8 cellular contexts compared by ENCODE assay signal in the genomic region with DNA sequence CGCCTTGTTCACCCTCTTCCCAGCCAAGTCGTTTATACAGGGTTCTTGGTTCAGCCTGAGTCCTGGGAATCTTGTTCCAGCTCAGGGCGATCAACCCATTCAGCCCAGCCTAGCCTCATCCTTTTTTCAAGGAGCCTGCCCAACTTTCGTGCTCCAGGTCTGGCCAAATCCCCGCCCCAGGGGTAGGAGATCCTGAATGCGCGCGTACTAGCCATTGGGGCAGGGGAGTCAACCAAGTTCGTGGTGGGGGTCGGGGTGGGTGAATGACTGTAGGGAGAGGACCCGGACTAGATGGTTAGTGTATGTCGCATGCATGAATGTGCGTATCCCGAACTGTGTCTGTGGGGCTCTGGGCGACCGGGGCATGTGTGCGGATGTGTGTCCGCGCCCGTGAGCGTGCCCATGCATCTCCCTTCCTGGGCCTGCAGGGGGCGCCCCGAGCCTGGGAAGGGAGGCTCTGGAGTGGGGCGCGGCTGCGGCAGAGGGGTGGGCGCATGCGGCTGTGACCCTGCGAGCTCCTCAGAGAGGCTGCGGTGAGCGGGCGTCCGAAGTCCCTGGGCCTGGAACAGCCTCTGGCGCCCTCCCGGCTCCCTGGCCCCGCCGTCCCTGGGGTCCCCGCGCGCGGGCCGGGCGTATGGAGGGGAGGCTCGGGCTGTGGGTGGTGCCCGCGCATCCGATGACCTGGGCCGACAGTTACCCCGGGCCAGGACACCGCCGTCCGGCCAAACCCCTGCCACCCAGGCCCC. TPM values are rescaled to one million over a fixed set of nuclear protein-coding genes. Genes with fewer than 3 reads are reported as not detected.
DNase-seq lines count a peak whose midpoint lies in the region; ATAC-seq, FAIRE-seq and TF ChIP-seq lines count a peak whose summit lies in the region.

No MANE protein-coding gene starts in this region.

- H3K23ac ChIP-seq in H1 (ENCODE audit: insufficient read length) = no peak overlapping the region

- no peak overlapping the region for H3K18ac ChIP-seq in H1 (ENCODE audit: extremely low read depth, low read length)

- peaks cover 6 to 16% (median 13%) of the 10 kb centered on the region in 3 donors for H3K4me1 Mint-ChIP-seq in CD8-positive, alpha-beta memory T cell
- H3K4me1 Mint-ChIP-seq in memory B cell = peaks cover 5% of the 10 kb centered on the region

- TF ChIP-seq EP300 in H1 (IDR thresholded peaks at IDR 0.05; ENCODE audit: borderline replicate concordance in 1 of 2, low read depth in 2 of 2, low read length in 2 of 2) = no peak

- TF ChIP-seq POLR2A in H1 (IDR thresholded peaks at IDR 0.05; ENCODE audit: control extremely low read depth in 1 of 2, low read depth in 2 of 2, low read length in 2 of 2) = no peak

- no peaks in the 10 kb centered on the region for H3K9me3 Mint-ChIP-seq in CD8-positive, alpha-beta memory T cell
- no peaks in the 10 kb centered on the region for H3K9me3 Mint-ChIP-seq in memory B cell

- H2BK120ac ChIP-seq in H1 (replicated peaks; ENCODE audit: low read depth, low read length) = no peak overlapping the region

- H3K9ac ChIP-seq in H1 (replicated peaks in 1 of 4; ENCODE audit: extremely low read depth in 1 of 4, low read depth in 3 of 4, low read length in 3 of 4) = no peak overlapping the region

- no peak overlapping the region for H3K27ac ChIP-seq in CD8-positive, alpha-beta memory T cell (ENCODE audit: low read depth, low read length)
- no peak overlapping the region for H3K27ac ChIP-seq in H1 (ENCODE audit: low read depth, low read length)

- no peak overlapping the region for H4K5ac ChIP-seq in H1 (ENCODE audit: insufficient read length, low read depth, low read length)

- H3K56ac ChIP-seq in H1 (replicated peaks; ENCODE audit: insufficient read length, low read depth, low read length) = no peak overlapping the region

- H3K36me3 ChIP-seq in CD8-positive, alpha-beta memory T cell (ENCODE audit: insufficient read depth, low read length) = no peaks in the 10 kb centered on the region
- no peaks in the 10 kb centered on the region for H3K36me3 ChIP-seq in H1 (ENCODE audit: control insufficient read depth in 2 of 4, insufficient read depth in 4 of 4, low read length in 3 of 4)

- H3K4me3 ChIP-seq in CD8-positive, alpha-beta memory T cell (ENCODE audit: low read length) = peak overlapping the region; percentile 62
- H3K4me3 ChIP-seq in H1 (ENCODE audit: extremely low read depth in 1 of 4, insufficient read depth in 2 of 4, low read depth in 3 of 4, low read length in 4 of 4) = peak overlapping the region; percentile 38 to 65 (median 45)

- H3K79me2 ChIP-seq in H1 (ENCODE audit: control insufficient read depth in 1 of 2, insufficient read depth in 2 of 2, low read length in 2 of 2) = no peaks in the 10 kb centered on the region

- H3K14ac ChIP-seq in H1 (ENCODE audit: insufficient read length) = no peak overlapping the region

- 9% methylated on average over 42 of the region's 52 CpGs; no CpG with 5 or more reads in 1 of the 2 experiments for WGBS in H1 (ENCODE audit: extremely low coverage in 1 of 2, insufficient coverage in 1 of 2, insufficient read length in 1 of 2, insufficient replicate concordance in 2 of 2, low coverage in 1 of 2, low lambda C conversion rate in 2 of 2, missing lambda C conversion rate in 1 of 2), 2 experiments

- H3K27me3 Mint-ChIP-seq in CD8-positive, alpha-beta memory T cell = peaks cover 8 to 9% of the 10 kb centered on the region in 2 donors
- H3K27me3 Mint-ChIP-seq in memory B cell = peaks cover 10% of the 10 kb centered on the region

- H3K27me3 ChIP-seq in CD8-positive, alpha-beta memory T cell (ENCODE audit: insufficient read depth, low read length, poor library complexity, severe bottlenecking) = no peaks in the 10 kb centered on the region
- H3K27me3 ChIP-seq in H1 (replicated peaks in 1 of 4; ENCODE audit: control insufficient read depth in 3 of 4, extremely low read depth in 1 of 4, insufficient read depth in 3 of 4, low read length in 3 of 4) = peaks cover 0 to 30% (median 18%) of the 10 kb centered on the region in 4 experiments; a peak in 6 of 7 replicates

- peak overlapping the region; percentile 79 for H2AFZ ChIP-seq in H1 (ENCODE audit: low read length)

- POLR2A ChIA-PET in CD8-positive, alpha-beta memory T cell (lab: Charles Lee) = interaction anchor here (0.7 kb wide), 1 partner anchor 43 kb away, joined by 4 read pairs; no protein-coding TSS in a partner anchor
- POLR2A ChIA-PET in H1 (lab: Charles Lee; ENCODE audit: partially characterized antibody) = interaction anchor here (1.0 to 1.1 kb wide), 2 partner anchors 10 to 26 kb away, joined by 3 read pairs; partner anchors contain the start of gene CCL19

- no peak overlapping the region for H2AK5ac ChIP-seq in H1 (ENCODE audit: low read depth, low read length)

- H3K4me2 ChIP-seq in H1 (ENCODE audit: insufficient read depth in 1 of 2, low read depth in 2 of 2, low read length in 2 of 2) = peak overlapping the region; percentile 62 to 91

- no peaks in the 10 kb centered on the region for H3K9me3 ChIP-seq in CD8-positive, alpha-beta memory T cell (ENCODE audit: low read length)
- H3K9me3 ChIP-seq in H1 (ENCODE audit: insufficient read depth in 2 of 2, low read depth in 1 of 2, low read length in 1 of 2) = no peaks in the 10 kb centered on the region

- no peak overlapping the region for H3K4ac ChIP-seq in H1 (replicated peaks; ENCODE audit: insufficient read length, low read depth, low read length)

- H3K27ac Mint-ChIP-seq in CD8-positive, alpha-beta memory T cell = peak overlapping the region in 2 of 8 donors; percentile 5 to 40
- no peak overlapping the region for H3K27ac Mint-ChIP-seq in memory B cell

- DNase-seq in CD8-positive, alpha-beta memory T cell = peak; percentile 63 to 78 (median 70)
- DNase-seq in NCI-H510A (lab: John Stamatoyannopoulos, UW) (peak; percentile 9), H1 (ENCODE audit: low read depth in 1 of 2, low spot score in 2 of 2) (peak; percentile 36 to 94), memory B cell (ENCODE audit: low spot score in 2 of 2) (peak; percentile 58 to 74), RCC 7860 (ENCODE audit: low spot score) (no peak)
- peak; percentile 62 to 77 (median 65) for DNase-seq in activated CD8-positive, alpha-beta memory T cell treated with anti-CD3 and anti-CD28 coated beads for 48 hours (ENCODE audit: low read depth in 2 of 3, low spot score in 2 of 3)
- peak; percentile 57 to 79 (median 63) for DNase-seq in stimulated activated CD4-positive, alpha-beta T cell treated with anti-CD3 and anti-CD28 coated beads, TNF-alpha, amount 100 ng/mL, for 24 hours (ENCODE audit: low read depth in 3 of 3)

- peaks cover 11% of the 10 kb centered on the region for H3K23me2 ChIP-seq in H1 (ENCODE audit: low read depth, low read length)

- TF ChIP-seq RAD21 in H1 (IDR thresholded peaks at IDR 0.05 in 1 of 2, conservative IDR thresholded peaks at IDR 0.05 in 1 of 2; ENCODE audit: low read depth in 2 of 2, low read length in 2 of 2) = peak; percentile 75 to 82

- no peaks in the 10 kb centered on the region for H3K36me3 Mint-ChIP-seq in CD8-positive, alpha-beta memory T cell
- H3K36me3 Mint-ChIP-seq in memory B cell = no peaks in the 10 kb centered on the region

- H4K8ac ChIP-seq in H1 (ENCODE audit: extremely low read depth, insufficient read depth, low read length) = no peak overlapping the region

- peak; percentile 75 for ATAC-seq in HG02642 (IDR thresholded peaks at IDR 0.05; ENCODE audit: poor library complexity, unreplicated experiment)
- ATAC-seq in memory B cell (ENCODE audit: low read depth) = peak; percentile 79

- CTCF ChIA-PET in CD8-positive, alpha-beta memory T cell (lab: Charles Lee) = interaction anchor here (0.8 to 4.6 kb wide), 12 partner anchors 9 to 81 kb away, joined by 3 to 32 read pairs (median 6); partner anchors contain the start of genes CCL21, DCTN3, GALT and SIGMAR1
- CTCF ChIA-PET in H1 (lab: Charles Lee; ENCODE audit: partially characterized antibody) = interaction anchor here (0.6 to 7.8 kb wide), 40 partner anchors 9 to 985 kb away, joined by 3 to 147 read pairs (median 4); partner anchors contain the start of genes CCL19, CCL21, GALT and SIGMAR1

- H3K4me3 Mint-ChIP-seq in CD8-positive, alpha-beta memory T cell = peak overlapping the region in 6 of 7 donors; percentile 33 to 84 (median 72)
- peak overlapping the region; percentile 74 for H3K4me3 Mint-ChIP-seq in memory B cell

- peak; percentile 89 to 91 (median 91) for TF ChIP-seq CTCF in H1 (IDR thresholded peaks at IDR 0.05; ENCODE audit: control extremely low read depth in 1 of 3, insufficient read depth in 1 of 3, low read depth in 1 of 3, low read length in 3 of 3)

- H4K91ac ChIP-seq in H1 (replicated peaks; ENCODE audit: insufficient read length, low read length) = no peak overlapping the region

- no peaks in the 10 kb centered on the region for H3K79me1 ChIP-seq in H1 (ENCODE audit: low read depth, low read length)

- H2BK15ac ChIP-seq in H1 (ENCODE audit: low read length) = no peak overlapping the region

- H2BK5ac ChIP-seq in H1 (ENCODE audit: low read depth, low read length) = no peak overlapping the region

- H4K20me1 ChIP-seq in H1 (replicated peaks in 1 of 2; ENCODE audit: control insufficient read depth in 1 of 2, insufficient read depth in 2 of 2, low read length in 2 of 2) = no peaks in the 10 kb centered on the region

- H2BK12ac ChIP-seq in H1 (ENCODE audit: low read depth, low read length) = no peak overlapping the region

- FAIRE-seq in H1 (lab: Jason Lieb, UNC) (no peak), RCC 7860 (lab: Jason Lieb, UNC) (no peak)

- H2BK20ac ChIP-seq in H1 (ENCODE audit: low read length) = no peak overlapping the region

- H3K4me1 ChIP-seq in CD8-positive, alpha-beta memory T cell (ENCODE audit: insufficient read depth, low read length) = peaks cover 9% of the 10 kb centered on the region
- peaks cover 0 to 5% (median 2%) of the 10 kb centered on the region in 4 experiments; a peak in 2 of 7 replicates for H3K4me1 ChIP-seq in H1 (replicated peaks in 1 of 4; ENCODE audit: control insufficient read depth in 3 of 4, insufficient read depth in 4 of 4, low read length in 3 of 4)

RNA-seq across cellular contexts. Expression of gene CCL21, which starts 8.7 kb away (rescaled TPM):
- not detected for total RNA-seq in CD8-positive, alpha-beta memory T cell
- polyA plus RNA-seq in CD8-positive, alpha-beta memory T cell = not detected
- not detected in 2 replicates for total RNA-seq in H1 (2021; fragmentation: NEBNext Ultra II Directional; extraction: Animal tissue kit (Norgen Biotek cat#: 25700))
- not detected in 2 replicates for polyA plus RNA-seq in H1 (2011; rRNA removed)
- polyA plus RNA-seq in H1 (2011; cell fraction: cytosol; rRNA removed) = not detected
- not detected for polyA plus RNA-seq in H1 (2011; cell fraction: nucleus; rRNA removed)
- not detected in 4 replicates for polyA plus RNA-seq in H1 (2012, experiment 1 of 2)
- not detected for polyA plus RNA-seq in H1 (2012, experiment 2 of 2)
- polyA plus RNA-seq in H1 (2013, experiment 1 of 2) = not detected
- polyA plus RNA-seq in H1 (2013, experiment 2 of 2) = not detected
- not detected in 2 replicates for polyA minus RNA-seq in H1 (2011; rRNA and poly(A)+ RNA removed)
- polyA minus RNA-seq in H1 (2011; cell fraction: cytosol; rRNA and poly(A)+ RNA removed) = not detected
- not detected for polyA minus RNA-seq in H1 (2011; cell fraction: nucleus; rRNA and poly(A)+ RNA removed)

RNA-seq across cellular contexts. Expression of gene CCL19, which starts 10.1 kb away (rescaled TPM):
- total RNA-seq in CD8-positive, alpha-beta memory T cell = not detected
- not detected for polyA plus RNA-seq in CD8-positive, alpha-beta memory T cell
- not detected in 2 replicates for total RNA-seq in H1 (2021; fragmentation: NEBNext Ultra II Directional; extraction: Animal tissue kit (Norgen Biotek cat#: 25700))
- polyA plus RNA-seq in H1 (2011; rRNA removed) = not detected in 2 replicates
- not detected for polyA plus RNA-seq in H1 (2011; cell fraction: cytosol; rRNA removed)
- not detected for polyA plus RNA-seq in H1 (2011; cell fraction: nucleus; rRNA removed)
- not detected in 4 replicates for polyA plus RNA-seq in H1 (2012, experiment 1 of 2)
- polyA plus RNA-seq in H1 (2012, experiment 2 of 2) = not detected
- polyA plus RNA-seq in H1 (2013, experiment 1 of 2) = not detected
- not detected for polyA plus RNA-seq in H1 (2013, experiment 2 of 2)
- polyA minus RNA-seq in H1 (2011; rRNA and poly(A)+ RNA removed) = not detected in 2 replicates
- not detected for polyA minus RNA-seq in H1 (2011; cell fraction: cytosol; rRNA and poly(A)+ RNA removed)
- not detected for polyA minus RNA-seq in H1 (2011; cell fraction: nucleus; rRNA and poly(A)+ RNA removed)

RNA-seq across cellular contexts. Expression of gene CCL27, which starts 38.7 kb away (rescaled TPM):
- under 1 TPM; 0.35 to 0.39 TPM for total RNA-seq in CD8-positive, alpha-beta memory T cell
- not detected for polyA plus RNA-seq in CD8-positive, alpha-beta memory T cell
- not detected in 2 replicates for total RNA-seq in H1 (2021; fragmentation: NEBNext Ultra II Directional; extraction: Animal tissue kit (Norgen Biotek cat#: 25700))
- polyA plus RNA-seq in H1 (2011; rRNA removed) = 0.28 and 0.42 TPM in 2 replicates
- polyA plus RNA-seq in H1 (2011; cell fraction: cytosol; rRNA removed) = 0.35 TPM
- polyA plus RNA-seq in H1 (2011; cell fraction: nucleus; rRNA removed) = 0.33 TPM
- polyA plus RNA-seq in H1 (2012, experiment 1 of 2) = 0.29 to 0.83 TPM (median 0.34 TPM) in 3 of 4 replicates, not detected in the other
- polyA plus RNA-seq in H1 (2012, experiment 2 of 2) = 0.37 TPM
- polyA plus RNA-seq in H1 (2013, experiment 1 of 2) = 0.20 TPM
- 0.31 TPM for polyA plus RNA-seq in H1 (2013, experiment 2 of 2)
- not detected in 2 replicates for polyA minus RNA-seq in H1 (2011; rRNA and poly(A)+ RNA removed)
- polyA minus RNA-seq in H1 (2011; cell fraction: cytosol; rRNA and poly(A)+ RNA removed) = not detected
- polyA minus RNA-seq in H1 (2011; cell fraction: nucleus; rRNA and poly(A)+ RNA removed) = not detected

RNA-seq across cellular contexts. Expression of gene IL11RA, which starts 49.2 kb away (rescaled TPM):
- 10 to 100 TPM; 15.6 to 16.5 TPM for total RNA-seq in CD8-positive, alpha-beta memory T cell
- polyA plus RNA-seq in CD8-positive, alpha-beta memory T cell = 5.3 TPM
- total RNA-seq in H1 (2021; fragmentation: NEBNext Ultra II Directional; extraction: Animal tissue kit (Norgen Biotek cat#: 25700)) = 5.1 and 5.5 TPM in 2 replicates
- polyA plus RNA-seq in H1 (2011; rRNA removed) = 9.1 and 10.5 TPM in 2 replicates
- 8.9 TPM for polyA plus RNA-seq in H1 (2011; cell fraction: cytosol; rRNA removed)
- 43.0 TPM for polyA plus RNA-seq in H1 (2011; cell fraction: nucleus; rRNA removed)
- 6.4 to 10.1 TPM (median 8.2 TPM) in 4 replicates for polyA plus RNA-seq in H1 (2012, experiment 1 of 2)
- polyA plus RNA-seq in H1 (2012, experiment 2 of 2) = 2.6 TPM
- 3.8 TPM for polyA plus RNA-seq in H1 (2013, experiment 1 of 2)
- 3.9 TPM for polyA plus RNA-seq in H1 (2013, experiment 2 of 2)
- 2.6 and 3.1 TPM in 2 replicates for polyA minus RNA-seq in H1 (2011; rRNA and poly(A)+ RNA removed)
- polyA minus RNA-seq in H1 (2011; cell fraction: cytosol; rRNA and poly(A)+ RNA removed) = 3.6 TPM
- polyA minus RNA-seq in H1 (2011; cell fraction: nucleus; rRNA and poly(A)+ RNA removed) = 12.8 TPM

RNA-seq across cellular contexts. Expression of gene GALT, which starts 54.7 kb away (rescaled TPM):
- 10 to 100 TPM; 41.7 to 43.0 TPM for total RNA-seq in CD8-positive, alpha-beta memory T cell
- 42.8 TPM for polyA plus RNA-seq in CD8-positive, alpha-beta memory T cell
- 21.1 and 21.9 TPM in 2 replicates for total RNA-seq in H1 (2021; fragmentation: NEBNext Ultra II Directional; extraction: Animal tissue kit (Norgen Biotek cat#: 25700))
- polyA plus RNA-seq in H1 (2011; rRNA removed) = 50.4 and 50.6 TPM in 2 replicates
- polyA plus RNA-seq in H1 (2011; cell fraction: cytosol; rRNA removed) = 36.6 TPM
- polyA plus RNA-seq in H1 (2011; cell fraction: nucleus; rRNA removed) = 207 TPM
- polyA plus RNA-seq in H1 (2012, experiment 1 of 2) = 24.2 to 37.4 TPM (median 30.3 TPM) in 4 replicates
- 24.6 TPM for polyA plus RNA-seq in H1 (2012, experiment 2 of 2)
- polyA plus RNA-seq in H1 (2013, experiment 1 of 2) = 19.9 TPM
- 19.2 TPM for polyA plus RNA-seq in H1 (2013, experiment 2 of 2)
- 25.3 and 28.2 TPM in 2 replicates for polyA minus RNA-seq in H1 (2011; rRNA and poly(A)+ RNA removed)
- 8.4 TPM for polyA minus RNA-seq in H1 (2011; cell fraction: cytosol; rRNA and poly(A)+ RNA removed)
- 73.8 TPM for polyA minus RNA-seq in H1 (2011; cell fraction: nucleus; rRNA and poly(A)+ RNA removed)
